19 cellular contexts compared by ENCODE assay signal in the genomic region with DNA sequence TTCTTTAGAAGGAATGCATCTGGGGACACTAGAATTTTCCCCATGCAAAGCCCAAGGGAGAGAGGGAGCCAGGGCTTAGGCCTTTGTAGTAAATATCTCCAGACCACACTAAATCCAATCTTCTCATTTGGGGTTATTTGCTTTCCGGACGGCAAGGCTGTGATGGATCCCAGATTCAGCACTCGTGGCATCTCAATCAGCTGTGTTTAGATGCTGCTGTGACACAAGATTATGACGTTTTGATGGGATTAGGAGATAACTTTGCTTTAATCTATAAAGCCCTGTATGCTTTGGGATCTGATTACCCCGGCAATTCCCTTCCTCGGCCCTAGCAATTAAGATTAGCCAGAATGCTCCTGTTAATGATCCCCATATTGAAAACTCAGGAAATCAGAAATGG.
"Had no signal": no experiment of that assay in that cellular context is flagged by ENCODE, and none has a peak within 500 bp of the region (broad histone marks: within the 10 kb centered on the region; RNA-seq: fewer than 3 reads in every experiment).

No MANE protein-coding gene starts in this region.

- H3K27me3 ChIP-seq: esophagus squamous epithelium, heart left ventricle, testis, tibial nerve, upper lobe of right lung, vagina had no signal

- H3K4me3 Mint-ChIP-seq: effector memory CD8-positive, alpha-beta T cell; naive thymus-derived CD4-positive, alpha-beta T cell; nephron progenitor cell; stimulated activated naive B cell treated with anti-CD40 and anti-IgM and Interleukin-4, amounts not matched to agents 10 μg/mL and 1 μg/mL and 100 μg/mL, for 72 hours; stimulated activated naive CD8-positive, alpha-beta T cell treated with anti-CD3 and anti-CD28 coated beads, Interleukin-15, amount 100 ng/mL, for 72 hours had no signal

- H3K36me3 ChIP-seq: esophagus squamous epithelium, heart left ventricle, tibial nerve, upper lobe of right lung, vagina had no signal

- H3K4me1 ChIP-seq: testis, tibial nerve, upper lobe of right lung had no signal

- H3K9me3 ChIP-seq: esophagus squamous epithelium, heart left ventricle, testis, tibial nerve, upper lobe of right lung, vagina had no signal

- H3K27ac ChIP-seq: epithelial cell of prostate, esophagus squamous epithelium, heart left ventricle, testis, tibial nerve, upper lobe of right lung, vagina had no signal

- H3K36me3 Mint-ChIP-seq: stimulated activated naive B cell treated with anti-CD40 and anti-IgM and Interleukin-4, amounts not matched to agents 10 μg/mL and 1 μg/mL and 100 μg/mL, for 72 hours had no signal

- ATAC-seq: effector memory CD8-positive, alpha-beta T cell; heart left ventricle; naive thymus-derived CD4-positive, alpha-beta T cell; sciatic nerve; stimulated activated naive B cell treated with anti-CD40 and anti-IgM and Interleukin-4, amounts not matched to agents 10 μg/mL and 1 μg/mL and 100 μg/mL, for 72 hours; stimulated activated naive CD8-positive, alpha-beta T cell treated with anti-CD3 and anti-CD28 coated beads, Interleukin-15, amount 100 ng/mL, for 72 hours; upper lobe of right lung had no signal

- H3K27ac Mint-ChIP-seq: effector memory CD8-positive, alpha-beta T cell; naive thymus-derived CD4-positive, alpha-beta T cell; nephron progenitor cell; stimulated activated naive B cell treated with anti-CD40 and anti-IgM and Interleukin-4, amounts not matched to agents 10 μg/mL and 1 μg/mL and 100 μg/mL, for 72 hours had no signal

- DNase-seq: effector memory CD8-positive, alpha-beta T cell; esophagus squamous epithelium; foreskin melanocyte; heart left ventricle; hypothalamus; kidney glomerular epithelial cell; naive thymus-derived CD4-positive, alpha-beta T cell; nephron progenitor cell; posterior cingulate gyrus; stimulated activated CD4-positive, alpha-beta T cell treated with anti-CD3 and anti-CD28 coated beads, Interleukin-2, amount 100 ng/mL, for 24 hours; stimulated activated CD4-positive, alpha-beta T cell treated with anti-CD3 and anti-CD28 coated beads, Interleukin-4, amount 100 ng/mL, for 4 hours; stimulated activated naive B cell treated with anti-CD40 and anti-IgM and Interleukin-4, amounts not matched to agents 10 μg/mL and 1 μg/mL and 100 μg/mL, for 72 hours; stimulated activated naive CD8-positive, alpha-beta T cell treated with anti-CD3 and anti-CD28 coated beads, Interleukin-15, amount 100 ng/mL, for 72 hours; testis; upper lobe of right lung had no signal

- H3K27me3 Mint-ChIP-seq: effector memory CD8-positive, alpha-beta T cell; naive thymus-derived CD4-positive, alpha-beta T cell; stimulated activated naive B cell treated with anti-CD40 and anti-IgM and Interleukin-4, amounts not matched to agents 10 μg/mL and 1 μg/mL and 100 μg/mL, for 72 hours; stimulated activated naive CD8-positive, alpha-beta T cell treated with anti-CD3 and anti-CD28 coated beads, Interleukin-15, amount 100 ng/mL, for 72 hours had no signal

- H3K4me3 ChIP-seq: esophagus squamous epithelium, heart left ventricle, testis, tibial nerve, upper lobe of right lung, vagina had no signal
